ENCODE assay signal across 9 cellular contexts in genomic region chr16:69286941-69287713, GRCh38. TPM values are rescaled to one million over a fixed set of nuclear protein-coding genes. Genes with fewer than 3 reads are reported as not detected.
A peak's percentile ranks its signal among the peaks of the same experiment; 100 is the strongest.
DNase-seq lines count a peak whose midpoint lies in the region; ATAC-seq and TF ChIP-seq lines count a peak whose summit lies in the region.
"Had no signal": no experiment of that assay in that cellular context is flagged by ENCODE, and none has a peak within 500 bp of the region (broad histone marks: within the 10 kb centered on the region; RNA-seq: fewer than 3 reads in every experiment).

No MANE protein-coding gene starts in this region.

- H3K27me3 Mint-ChIP-seq in memory B cell = no peaks in the 10 kb centered on the region
- H3K27me3 Mint-ChIP-seq: stimulated activated naive CD8-positive, alpha-beta T cell treated with anti-CD3 and anti-CD28 coated beads, Interleukin-15, amount 100 ng/mL, for 72 hours had no signal

- DNase-seq in NCI-H510A treated with DMSO at 0.1 percent for 48 hours (lab: John Stamatoyannopoulos, UW) (peak; percentile 46), NCI-H510A (lab: John Stamatoyannopoulos, UW) (no peak), SKM-1 (lab: John Stamatoyannopoulos, UW; ENCODE audit: unreplicated experiment) (peak; percentile 24), dedifferentiated amniotic fluid mesenchymal stem cell (ENCODE audit: extremely low spot score) (peak; percentile 86), memory B cell (ENCODE audit: low spot score in 2 of 2) (peak; percentile 42 to 60), upper lobe of left lung (peak in 1 of 2 donors; percentile 86)

- no peak overlapping the region for H3K9ac ChIP-seq in KMS-11

- TF ChIP-seq POLR2A in upper lobe of left lung (IDR thresholded peaks at IDR 0.05) = no peak

- no peaks in the 10 kb centered on the region for H4K20me1 ChIP-seq in KMS-11 (ENCODE audit: insufficient read depth)

- no peak overlapping the region for H2AFZ ChIP-seq in KMS-11 (ENCODE audit: low read depth)

- peaks cover 7% of the 10 kb centered on the region for H3K4me1 ChIP-seq in KMS-11 (ENCODE audit: low read depth, poor library complexity, severe bottlenecking)
- H3K4me1 ChIP-seq in upper lobe of left lung = peaks cover 3 to 9% (median 7%) of the 10 kb centered on the region in 4 donors

- H3K27ac Mint-ChIP-seq in memory B cell = no peak overlapping the region
- H3K27ac Mint-ChIP-seq: stimulated activated naive CD8-positive, alpha-beta T cell treated with anti-CD3 and anti-CD28 coated beads, Interleukin-15, amount 100 ng/mL, for 72 hours had no signal

- H3K9me3 ChIP-seq in upper lobe of left lung = no peaks in the 10 kb centered on the region

- no peaks in the 10 kb centered on the region for H3K4me1 Mint-ChIP-seq in memory B cell
- H3K4me1 Mint-ChIP-seq: stimulated activated naive CD8-positive, alpha-beta T cell treated with anti-CD3 and anti-CD28 coated beads, Interleukin-15, amount 100 ng/mL, for 72 hours had no signal

- H3K27me3 ChIP-seq in KMS-11 (ENCODE audit: insufficient read depth, low read depth) (no peaks in the 10 kb centered on the region), upper lobe of left lung (no peaks in the 10 kb centered on the region)

- H3K4me2 ChIP-seq in KMS-11 = no peak overlapping the region

- WGBS in upper lobe of left lung, 2 donors = 53 to 56% methylated on average over 13 of the region's 13 CpGs

- H3K79me2 ChIP-seq in KMS-11 (ENCODE audit: insufficient read depth, low read depth) = no peaks in the 10 kb centered on the region

- H3K4me3 ChIP-seq in KMS-11 (IDR thresholded peaks at IDR 0.05; ENCODE audit: insufficient read depth, low read depth, low read length) (no peak overlapping the region), upper lobe of left lung (no peak overlapping the region)

- no peaks in the 10 kb centered on the region for H3K36me3 ChIP-seq in KMS-11 (ENCODE audit: insufficient read depth)
- peaks cover 0 to 28% (median 14%) of the 10 kb centered on the region in 4 donors for H3K36me3 ChIP-seq in upper lobe of left lung

- TF ChIP-seq CTCF in KMS-11 (conservative IDR thresholded peaks at IDR 0.05; ENCODE audit: low read depth, low read length) (peak; percentile 81), upper lobe of left lung (IDR thresholded peaks at IDR 0.05) (peak; percentile 25 to 50 (median 44))

- no peaks in the 10 kb centered on the region for H3K9me3 Mint-ChIP-seq in memory B cell
- H3K9me3 Mint-ChIP-seq: stimulated activated naive CD8-positive, alpha-beta T cell treated with anti-CD3 and anti-CD28 coated beads, Interleukin-15, amount 100 ng/mL, for 72 hours had no signal

- ATAC-seq in memory B cell (ENCODE audit: low read depth) (peak; percentile 41), upper lobe of left lung (ENCODE audit: low FRiP score in 2 of 2) (peak in 1 of 2 donors; percentile 70), GM18519 (IDR thresholded peaks at IDR 0.05; ENCODE audit: low FRiP score, unreplicated experiment) (no peak)
- ATAC-seq: stimulated activated naive CD8-positive, alpha-beta T cell treated with anti-CD3 and anti-CD28 coated beads, Interleukin-15, amount 100 ng/mL, for 72 hours had no signal

- H3K36me3 Mint-ChIP-seq in memory B cell = peaks cover 1% of the 10 kb centered on the region

- no peak overlapping the region for H3K4me3 Mint-ChIP-seq in memory B cell
- H3K4me3 Mint-ChIP-seq: stimulated activated naive CD8-positive, alpha-beta T cell treated with anti-CD3 and anti-CD28 coated beads, Interleukin-15, amount 100 ng/mL, for 72 hours had no signal

- H3K27ac ChIP-seq in KMS-11 = no peak overlapping the region
- peak overlapping the region in 2 of 4 donors; percentile 7 to 41 for H3K27ac ChIP-seq in upper lobe of left lung

- TF ChIP-seq EP300 in upper lobe of left lung (IDR thresholded peaks at IDR 0.05) = no peak

RNA-seq across cellular contexts. Expression of gene VPS4A, which starts 24.0 kb away (rescaled TPM):
- total RNA-seq in upper lobe of left lung = 10 to 100 TPM; 27.8 to 48.6 (median 32.9) TPM

RNA-seq across cellular contexts. Expression of gene PDF, which starts 43.3 kb away (rescaled TPM):
- total RNA-seq in upper lobe of left lung = 10 to 100 TPM in 5 of 6 donors, 1 to 10 TPM in 1; 6.9 to 22.0 (median 13.5) TPM

RNA-seq across cellular contexts. Expression of gene COG8, which starts 52.2 kb away (rescaled TPM):
- total RNA-seq in upper lobe of left lung = 10 to 100 TPM; 33.5 to 62.9 (median 37.0) TPM

RNA-seq across cellular contexts. Expression of gene NIP7, which starts 52.4 kb away (rescaled TPM):
- total RNA-seq in upper lobe of left lung = 10 to 100 TPM in 4 of 6 donors, 1 to 10 TPM in 2; 2.7 to 21.0 (median 14.1) TPM
